In the genomic region with DNA sequence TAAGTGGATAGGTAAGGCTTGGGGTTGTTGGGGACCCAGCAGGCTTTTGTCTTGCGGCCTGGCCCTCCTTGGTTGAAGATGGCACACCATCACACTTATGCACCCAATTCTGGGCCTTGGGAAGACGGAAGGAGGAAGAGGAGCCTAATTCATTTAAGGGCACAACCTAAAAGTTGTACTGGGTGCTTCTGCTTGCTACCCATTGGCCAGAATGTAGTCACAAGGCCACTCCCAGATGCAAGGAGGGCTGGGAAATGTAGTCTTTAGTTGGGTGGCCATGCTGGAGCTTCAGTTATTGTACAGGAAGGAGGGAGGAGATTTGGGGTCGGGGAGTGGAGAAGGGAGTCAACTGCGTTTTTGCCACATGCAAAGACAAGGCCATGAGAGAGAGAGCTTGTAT, we compare ENCODE assay signal across 1 cellular context.
TF ChIP-seq lines count a peak whose summit lies in the region.

No MANE protein-coding gene starts in this region.

TF ChIP-seq in HEK293, 187 proteins besides CTCF, POLR2A, EP300 and RAD21 (continued from another document):
- TF ChIP-seq ZNF76 (tag by site-specific recombination; IDR thresholded peaks at IDR 0.05; ENCODE audit: borderline replicate concordance, low read depth) (0 out of 2 replicates have a peak, but pooled peaks have one; percentile 20), ZNF146 (tag by site-specific recombination; IDR thresholded peaks at IDR 0.05) (no peak), ZBTB8A (tag by site-specific recombination; IDR thresholded peaks at IDR 0.05) (no peak), ZNF549 (tag by site-specific recombination; IDR thresholded peaks at IDR 0.05) (no peak), ZFHX2 (tag by site-specific recombination; conservative IDR thresholded peaks at IDR 0.05) (no peak), KLF7 (tag by site-specific recombination; IDR thresholded peaks at IDR 0.05; ENCODE audit: borderline replicate concordance) (no peak), ZNF600 (tag by site-specific recombination; IDR thresholded peaks at IDR 0.05) (no peak)
- TF ChIP-seq, protein P1, sequence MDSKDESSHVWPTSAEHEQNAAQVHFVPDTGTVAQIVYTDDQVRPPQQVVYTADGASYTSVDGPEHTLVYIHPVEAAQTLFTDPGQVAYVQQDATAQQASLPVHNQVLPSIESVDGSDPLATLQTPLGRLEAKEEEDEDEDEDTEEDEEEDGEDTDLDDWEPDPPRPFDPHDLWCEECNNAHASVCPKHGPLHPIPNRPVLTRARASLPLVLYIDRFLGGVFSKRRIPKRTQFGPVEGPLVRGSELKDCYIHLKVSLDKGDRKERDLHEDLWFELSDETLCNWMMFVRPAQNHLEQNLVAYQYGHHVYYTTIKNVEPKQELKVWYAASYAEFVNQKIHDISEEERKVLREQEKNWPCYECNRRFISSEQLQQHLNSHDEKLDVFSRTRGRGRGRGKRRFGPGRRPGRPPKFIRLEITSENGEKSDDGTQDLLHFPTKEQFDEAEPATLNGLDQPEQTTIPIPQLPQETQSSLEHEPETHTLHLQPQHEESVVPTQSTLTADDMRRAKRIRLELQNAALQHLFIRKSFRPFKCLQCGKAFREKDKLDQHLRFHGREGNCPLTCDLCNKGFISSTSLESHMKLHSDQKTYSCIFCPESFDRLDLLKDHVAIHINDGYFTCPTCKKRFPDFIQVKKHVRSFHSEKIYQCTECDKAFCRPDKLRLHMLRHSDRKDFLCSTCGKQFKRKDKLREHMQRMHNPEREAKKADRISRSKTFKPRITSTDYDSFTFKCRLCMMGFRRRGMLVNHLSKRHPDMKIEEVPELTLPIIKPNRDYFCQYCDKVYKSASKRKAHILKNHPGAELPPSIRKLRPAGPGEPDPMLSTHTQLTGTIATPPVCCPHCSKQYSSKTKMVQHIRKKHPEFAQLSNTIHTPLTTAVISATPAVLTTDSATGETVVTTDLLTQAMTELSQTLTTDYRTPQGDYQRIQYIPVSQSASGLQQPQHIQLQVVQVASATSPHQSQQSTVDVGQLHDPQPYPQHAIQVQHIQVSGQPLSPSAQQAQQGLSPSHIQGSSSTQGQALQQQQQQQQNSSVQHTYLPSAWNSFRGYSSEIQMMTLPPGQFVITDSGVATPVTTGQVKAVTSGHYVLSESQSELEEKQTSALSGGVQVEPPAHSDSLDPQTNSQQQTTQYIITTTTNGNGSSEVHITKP (tag by site-specific recombination; IDR thresholded peaks at IDR 0.05), result peak; percentile 70
